ENCODE assay signal across 1 cellular context in the genomic region with DNA sequence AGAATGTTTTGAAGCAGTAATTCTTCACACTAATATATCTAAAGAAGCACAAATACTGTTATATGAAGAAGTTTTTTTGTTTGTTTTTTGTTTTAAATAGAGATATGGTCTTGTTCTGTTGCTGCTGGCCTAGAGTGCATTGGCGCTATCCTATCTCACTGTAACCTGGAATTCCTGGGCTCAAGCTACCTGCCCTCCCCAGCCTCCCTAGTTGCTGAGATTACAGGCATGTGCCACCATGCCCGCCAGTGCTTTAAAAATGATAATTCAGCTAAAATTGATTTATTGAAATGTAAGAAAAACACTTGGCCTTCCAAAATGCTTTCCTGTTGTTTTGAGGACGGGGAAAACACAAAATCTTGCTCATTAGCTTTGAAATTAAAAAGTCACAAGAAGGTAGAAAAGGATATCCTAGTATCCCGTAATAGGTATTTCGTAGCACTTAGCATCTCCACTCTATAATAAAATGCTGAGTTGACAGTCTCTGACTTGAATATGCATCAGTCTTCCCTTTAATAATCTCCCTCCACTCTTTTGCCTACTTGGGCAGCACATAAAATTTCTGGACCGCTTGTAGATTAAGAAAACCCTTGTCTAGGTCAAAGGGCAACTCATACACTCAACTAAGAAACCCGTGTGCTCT.
TF ChIP-seq lines count a peak whose summit lies in the region.

No MANE protein-coding gene starts in this region.

TF ChIP-seq in endothelial cell of umbilical vein, 7 proteins besides CTCF, POLR2A, EP300 and RAD21 (continued from another document):
- TF ChIP-seq GATA2 (IDR thresholded peaks at IDR 0.05; ENCODE audit: insufficient read depth, insufficient read length, low read depth, low read length) (no peak), POLR2AphosphoS5 (IDR thresholded peaks at IDR 0.05; ENCODE audit: insufficient read depth, low read depth, low read length) (no peak)
